Comparison of ENCODE assay signal across 2 cellular contexts in genomic region chr16:85086347-85087291, GRCh38.
A peak's percentile ranks its signal among the peaks of the same experiment; 100 is the strongest.
TF ChIP-seq lines count a peak whose summit lies in the region.

No MANE protein-coding gene starts in this region.

TF ChIP-seq in HCT116, 20 proteins besides CTCF, POLR2A, EP300 and RAD21:
- no peak for TF ChIP-seq ATF3 (IDR thresholded peaks at IDR 0.05)
- TF ChIP-seq EGR1 (IDR thresholded peaks at IDR 0.05; ENCODE audit: low read depth), result no peak
- no peak for TF ChIP-seq SP1 (IDR thresholded peaks at IDR 0.05; ENCODE audit: low read depth)
- no peak for TF ChIP-seq ZNF274 (IDR thresholded peaks at IDR 0.05; ENCODE audit: low read depth, low read length)
- no peak for TF ChIP-seq CEBPB (IDR thresholded peaks at IDR 0.05; ENCODE audit: low read depth)
- peak; percentile 33 for TF ChIP-seq YY1 (IDR thresholded peaks at IDR 0.05; ENCODE audit: extremely low read depth, insufficient replicate concordance, low read depth, low read length)
- TF ChIP-seq FOSL1 (IDR thresholded peaks at IDR 0.05; ENCODE audit: low read depth), result no peak

TF ChIP-seq in endothelial cell of umbilical vein, 7 proteins besides CTCF, POLR2A, EP300 and RAD21:
- TF ChIP-seq POLR2AphosphoS5 (IDR thresholded peaks at IDR 0.05; ENCODE audit: insufficient read depth, low read depth, low read length), result no peak
- no peak for TF ChIP-seq MYC (IDR thresholded peaks at IDR 0.05; ENCODE audit: low read depth, low read length)
TF ChIP-seq in endothelial cell of umbilical vein: peak in this region for 0.
